10 cellular contexts compared by ENCODE assay signal in genomic region chr19:33225458-33225925, GRCh38. TPM values are rescaled to one million over a fixed set of nuclear protein-coding genes. Genes with fewer than 3 reads are reported as not detected.
DNase-seq lines count a peak whose midpoint lies in the region; ATAC-seq, FAIRE-seq and TF ChIP-seq lines count a peak whose summit lies in the region.
"Had no signal": no experiment of that assay in that cellular context is flagged by ENCODE, and none has a peak within 500 bp of the region (broad histone marks: within the 10 kb centered on the region; RNA-seq: fewer than 3 reads in every experiment).

TSS of gene SLC7A10 (minus strand) at chr19:33225850. CDS start at chr19:33225703, 147 bp downstream.

- no peak for FAIRE-seq in GM12878 (lab: Jason Lieb, UNC)

- BruUV-seq in GM12878 (replicated peaks; lab: Mats Ljungman, UMichigan) = no TSS peak

- H3K27me3 ChIP-seq in GM12878 (replicated peaks in 1 of 2; ENCODE audit: control insufficient read depth in 2 of 2, insufficient read depth in 2 of 2, low read length in 1 of 2) (peaks cover 5 to 12% of the 10 kb centered on the region in 2 experiments; a peak in 3 of 4 replicates), left lung (peaks cover 33 to 74% of the 10 kb centered on the region in 2 donors)

- H3K4me1 Mint-ChIP-seq in stimulated activated naive CD8-positive, alpha-beta T cell treated with anti-CD3 and anti-CD28 coated beads, Interleukin-15, Interleukin-2, amounts not matched to agents 100 ng/mL and 50 ng/mL, for 24 hours (ENCODE audit: low read depth) = peaks cover 11% of the 10 kb centered on the region

- ATAC-seq in GM12878 (no peak), left lung (no peak)

- DNase-seq in NCI-H748 (lab: John Stamatoyannopoulos, UW; ENCODE audit: unreplicated experiment) = peak; percentile 44
- no peak for DNase-seq in NCI-H748 treated with DMSO at 0.1 percent for 48 hours (lab: John Stamatoyannopoulos, UW)
- no peak for DNase-seq in GM12878 (ENCODE audit: low read depth, low spot score)
- DNase-seq in left lung = peak in 1 of 2 donors; percentile 77
- DNase-seq in HUDEP-2 (lab: John Stamatoyannopoulos, UW; ENCODE audit: unreplicated experiment in 76 of 76) = no peak
- DNase-seq in globus pallidus (ENCODE audit: low spot score) = no peak
- DNase-seq in H4 (ENCODE audit: low spot score) = no peak

- H3K4me1 ChIP-seq in GM12878 (ENCODE audit: control insufficient read depth, insufficient read depth, low read length) (no peaks in the 10 kb centered on the region), left lung (peaks cover 0 to 20% of the 10 kb centered on the region in 2 donors)

- H3K4me3 ChIP-seq in GM12878 (no peak within 1 kb of the TSS), left lung (peak within 1 kb of the TSS; percentile 22 to 40)

- no peak within 1 kb of the TSS for H3K4me2 ChIP-seq in GM12878 (ENCODE audit: control insufficient read depth, insufficient read depth)
- H3K4me2 ChIP-seq: KMS-11 had no signal

- 32% methylated on average over 33 of the region's 62 CpGs for WGBS in GM12878 (ENCODE audit: insufficient coverage, insufficient replicate concordance, low lambda C conversion rate, missing lambda C conversion rate)

- H3K9me3 ChIP-seq in GM12878 (replicated peaks; ENCODE audit: control insufficient read depth, insufficient read depth, low read length) = no peaks in the 10 kb centered on the region; the same call in 1 of the 3 replicates
- peaks cover 0 to 20% of the 10 kb centered on the region in 2 donors for H3K9me3 ChIP-seq in left lung

- SMC1A ChIA-PET in GM12878 (lab: Charles Lee; ENCODE audit: uncharacterized antibody, unreplicated experiment) = interaction anchor here (0.9 kb wide), 1 partner anchor 10 kb away, joined by 3 read pairs; no protein-coding TSS in a partner anchor

- peaks cover 15% of the 10 kb centered on the region for H3K36me3 Mint-ChIP-seq in stimulated activated naive CD8-positive, alpha-beta T cell treated with anti-CD3 and anti-CD28 coated beads, Interleukin-15, Interleukin-2, amounts not matched to agents 100 ng/mL and 50 ng/mL, for 24 hours (ENCODE audit: low read depth)

- RAD21 ChIA-PET in GM12878 (lab: Charles Lee; ENCODE audit: unreplicated experiment) = no interaction called here

- no peak for TF ChIP-seq POLR2A in GM12878 (IDR thresholded peaks at IDR 0.05; ENCODE audit: low read depth, low read length)

- peak within 1 kb of the TSS; percentile 60 for H3K4me3 Mint-ChIP-seq in stimulated activated naive CD8-positive, alpha-beta T cell treated with anti-CD3 and anti-CD28 coated beads, Interleukin-15, Interleukin-2, amounts not matched to agents 100 ng/mL and 50 ng/mL, for 24 hours

- in situ Hi-C loops in GM12878 (cut with MboI) = loop anchor here (25.0 kb wide), 1 partner anchor 537 kb away; no protein-coding TSS in a partner anchor

- peaks cover 61% of the 10 kb centered on the region for H3K27me3 Mint-ChIP-seq in stimulated activated naive CD8-positive, alpha-beta T cell treated with anti-CD3 and anti-CD28 coated beads, Interleukin-15, Interleukin-2, amounts not matched to agents 100 ng/mL and 50 ng/mL, for 24 hours

- no peaks in the 10 kb centered on the region for H3K79me2 ChIP-seq in GM12878 (ENCODE audit: control insufficient read depth, insufficient read depth, low read length)

- no peaks in the 10 kb centered on the region for H4K20me1 ChIP-seq in GM12878 (ENCODE audit: control insufficient read depth, insufficient read depth)

- H3K9me3 Mint-ChIP-seq in stimulated activated naive CD8-positive, alpha-beta T cell treated with anti-CD3 and anti-CD28 coated beads, Interleukin-15, Interleukin-2, amounts not matched to agents 100 ng/mL and 50 ng/mL, for 24 hours = peaks cover 16% of the 10 kb centered on the region

- POLR2A ChIA-PET in GM12878 (lab: Charles Lee) = no interaction called here

- H3K9ac ChIP-seq in GM12878 (ENCODE audit: control insufficient read depth, insufficient read depth, low read length) = no peak within 1 kb of the TSS
- H3K9ac ChIP-seq: KMS-11 had no signal

- H3K27ac Mint-ChIP-seq in stimulated activated naive CD8-positive, alpha-beta T cell treated with anti-CD3 and anti-CD28 coated beads, Interleukin-15, Interleukin-2, amounts not matched to agents 100 ng/mL and 50 ng/mL, for 24 hours = no peak within 1 kb of the TSS

- intact Hi-C loops in GM12878 (cut with micrococcal nuclease; ENCODE audit: unreplicated experiment) (no loop called here), left lung (cut with DNase I) (no loop called here)

- H3K36me3 ChIP-seq in GM12878 (ENCODE audit: control insufficient read depth in 2 of 2, insufficient read depth in 2 of 2, low read length in 1 of 2) = no peaks in the 10 kb centered on the region
- H3K36me3 ChIP-seq in left lung = no peaks in the 10 kb centered on the region

- no peak for TF ChIP-seq RAD21 in GM12878 (IDR thresholded peaks at IDR 0.05; ENCODE audit: insufficient read depth, low read depth, low read length)

- H2AFZ ChIP-seq in GM12878 (ENCODE audit: control insufficient read depth, low read depth, low read length) = no peak within 1 kb of the TSS

- CTCF ChIA-PET in GM12878 (lab: Yijun Ruan, JAX) = interaction anchor here (1.2 kb wide), 1 partner anchor 50 kb away, joined by 3 read pairs; no protein-coding TSS in a partner anchor

- H3K27ac ChIP-seq in GM12878 (ENCODE audit: control insufficient read depth, insufficient read depth) (no peak within 1 kb of the TSS), left lung (no peak within 1 kb of the TSS)
- H3K27ac ChIP-seq: KMS-11 had no signal

- no peak for TF ChIP-seq CTCF in GM12878 (IDR thresholded peaks at IDR 0.05 in 2 of 3, conservative IDR thresholded peaks at IDR 0.05 in 1 of 3; ENCODE audit: control insufficient read depth in 2 of 3, extremely low read depth in 1 of 3, insufficient read depth in 1 of 3, low read depth in 3 of 3, low read length in 3 of 3)
- TF ChIP-seq CTCF in left lung (IDR thresholded peaks at IDR 0.05) = no peak

- TF ChIP-seq EP300 in GM12878 (IDR thresholded peaks at IDR 0.05; ENCODE audit: borderline replicate concordance in 1 of 2, control insufficient read depth in 1 of 2, low read depth in 2 of 2, low read length in 2 of 2) = no peak

TF ChIP-seq in GM12878, 131 proteins besides CTCF, POLR2A, EP300 and RAD21:
- TF ChIP-seq RFX5 (IDR thresholded peaks at IDR 0.05; ENCODE audit: low read depth, low read length) (no peak), SUZ12 (IDR thresholded peaks at IDR 0.05; ENCODE audit: unreplicated experiment) (peak; percentile 61)
TF ChIP-seq in GM12878: peak in this region for 1.

RNA-seq across cellular contexts. Expression of gene SLC7A10, which starts in this region (rescaled TPM):
- total RNA-seq in GM12878 (2013; cell fraction: nucleolus; rRNA removed) = not detected in 2 replicates
- total RNA-seq in GM12878 (2014; rRNA removed) (not detected in 2 replicates), GM12878 (2014; rRNA removed; fragmentation: Illumina TruSeq; extraction: Trizol) (not detected in 2 replicates), GM12878 (2021) (not detected in 2 replicates), left lung (under 1 TPM in 1 of 2 donors, not detected in 1; 0.50 TPM)
- polyA plus RNA-seq in GM12878 (2011; ENCODE audit: low read depth) = not detected
- polyA plus RNA-seq in GM12878 (2011; rRNA removed) (not detected in 2 replicates), GM12878 (2014; fragmentation: Illumina TruSeq; extraction: Trizol) (not detected in 2 replicates), GM12878 (2014; fragmentation: Nextera tagmentation; extraction: Ambion mirVana) (not detected), GM12878 (2014; rRNA removed) (not detected in 2 replicates), GM12878 (2016; fragmentation: Nextera tagmentation; extraction: Ambion mirVana) (not detected)
- not detected in 2 replicates for polyA plus RNA-seq in GM12878 (2011; cell fraction: cytosol; rRNA removed)
- not detected in 2 replicates for polyA plus RNA-seq in GM12878 (2011; cell fraction: nucleus; rRNA removed)
- not detected in 2 replicates for polyA plus RNA-seq in GM12878 (2012)
- not detected in 2 replicates for polyA minus RNA-seq in GM12878 (2011; rRNA and poly(A)+ RNA removed)
- polyA minus RNA-seq in GM12878 (2011; cell fraction: cytosol; rRNA and poly(A)+ RNA removed) = not detected in 2 replicates
- polyA minus RNA-seq in GM12878 (2011; cell fraction: nucleus; rRNA and poly(A)+ RNA removed) = not detected in 2 replicates
- not detected in 2 replicates for total RNA-seq in H4 (2014; rRNA removed; shearing (Covaris generic))
- total RNA-seq: renal cortical epithelial cell had no signal
